Comparison of ENCODE assay signal across 2 cellular contexts in genomic region chr2:38791747-38792146, GRCh38.
TF ChIP-seq lines count a peak whose summit lies in the region.

No MANE protein-coding gene starts in this region.

TF ChIP-seq in GM12878, 131 proteins besides CTCF, POLR2A, EP300 and RAD21:
- TF ChIP-seq NFIC (IDR thresholded peaks at IDR 0.05; ENCODE audit: low read depth, low read length) (no peak), SPI1 (IDR thresholded peaks at IDR 0.05; ENCODE audit: borderline replicate concordance, insufficient read depth, low read depth, low read length) (peak; percentile 39; the same call in 1 of the 2 replicates)

TF ChIP-seq in GM23338, 12 proteins besides CTCF, POLR2A, EP300 and RAD21:
- TF ChIP-seq ZNF114 (CRISPR knock-in tag; IDR thresholded peaks at IDR 0.05): no peak
- TF ChIP-seq POLR2AphosphoS5 (IDR thresholded peaks at IDR 0.05; ENCODE audit: low read depth): no peak
- no peak for TF ChIP-seq ETS1 (IDR thresholded peaks at IDR 0.05)
- no peak for TF ChIP-seq NANOG (IDR thresholded peaks at IDR 0.05; ENCODE audit: borderline replicate concordance)
- no peak for TF ChIP-seq REST (IDR thresholded peaks at IDR 0.05; ENCODE audit: unreplicated experiment)
- TF ChIP-seq JUNB (IDR thresholded peaks at IDR 0.05; ENCODE audit: unreplicated experiment): no peak
- no peak for TF ChIP-seq ZNF331 (CRISPR knock-in tag; IDR thresholded peaks at IDR 0.05; ENCODE audit: low read depth)
- no peak for TF ChIP-seq ZNF462 (CRISPR knock-in tag; IDR thresholded peaks at IDR 0.05)
- TF ChIP-seq EZH2phosphoT487 (IDR thresholded peaks at IDR 0.05; ENCODE audit: unreplicated experiment): no peak
- no peak for TF ChIP-seq CREB1 (CRISPR knock-in tag; IDR thresholded peaks at IDR 0.05; ENCODE audit: low read depth)
- TF ChIP-seq STAT1 (IDR thresholded peaks at IDR 0.05; ENCODE audit: unreplicated experiment): no peak
- TF ChIP-seq EZH2 (IDR thresholded peaks at IDR 0.05; ENCODE audit: low read depth, unreplicated experiment): no peak
